12 cellular contexts compared by ENCODE assay signal in the genomic region with DNA sequence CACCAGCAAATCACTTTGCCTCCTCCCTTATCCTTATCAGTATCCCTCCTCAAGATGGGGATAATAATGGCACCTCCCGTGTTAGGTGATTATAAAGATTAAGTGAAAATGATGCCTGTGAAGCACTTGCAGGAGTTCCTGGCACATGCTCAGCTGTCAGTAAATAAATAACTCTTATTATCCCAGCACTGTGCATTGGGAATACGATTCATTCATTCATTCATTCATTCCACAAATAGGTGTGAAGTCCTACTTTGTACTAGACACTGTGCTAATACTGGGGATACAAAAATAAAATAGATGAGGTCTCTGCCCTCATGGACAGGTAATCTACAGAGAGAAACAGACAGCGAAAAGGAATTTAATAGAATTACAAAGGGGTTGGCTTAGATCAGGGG. TPM values are rescaled to one million over a fixed set of nuclear protein-coding genes. Genes with fewer than 3 reads are reported as not detected.
A peak's percentile ranks its signal among the peaks of the same experiment; 100 is the strongest.
DNase-seq lines count a peak whose midpoint lies in the region; ATAC-seq and TF ChIP-seq lines count a peak whose summit lies in the region.
"Had no signal": no experiment of that assay in that cellular context is flagged by ENCODE, and none has a peak within 500 bp of the region (broad histone marks: within the 10 kb centered on the region; RNA-seq: fewer than 3 reads in every experiment).

No MANE protein-coding gene starts in this region.

- no peaks in the 10 kb centered on the region for H3K36me3 ChIP-seq in neural progenitor cell
- H3K36me3 ChIP-seq: cardiac muscle cell had no signal

- no peaks in the 10 kb centered on the region for H3K9me3 ChIP-seq in neural progenitor cell (ENCODE audit: low read depth)

- H3K27ac Mint-ChIP-seq in Calu3 (ENCODE audit: unreplicated experiment) (peak overlapping the region; percentile 7), IgD-negative memory B cell (no peak overlapping the region), chondrocyte (ENCODE audit: unreplicated experiment) (no peak overlapping the region), neural progenitor cell (no peak overlapping the region)

- no peak for ATAC-seq in HG03280 (IDR thresholded peaks at IDR 0.05; ENCODE audit: unreplicated experiment)

- peaks cover 19% of the 10 kb centered on the region for H3K4me1 ChIP-seq in neural progenitor cell

- H3K4me2 ChIP-seq in neural progenitor cell, result peak overlapping the region; percentile 93

- H3K9ac ChIP-seq in neural progenitor cell, result no peak overlapping the region

- no peak for TF ChIP-seq CTCF in Calu3 (IDR thresholded peaks at IDR 0.05; ENCODE audit: unreplicated experiment)
- no peak for TF ChIP-seq CTCF in chondrocyte (IDR thresholded peaks at IDR 0.05)
- no peak for TF ChIP-seq CTCF in neural progenitor cell (IDR thresholded peaks at IDR 0.05)

- peak overlapping the region; percentile 91 for H3K4me3 Mint-ChIP-seq in Calu3 (ENCODE audit: low read depth, unreplicated experiment)
- peak overlapping the region; percentile 80 to 95 (median 86) for H3K4me3 Mint-ChIP-seq in IgD-negative memory B cell
- H3K4me3 Mint-ChIP-seq in chondrocyte (ENCODE audit: unreplicated experiment), result peak overlapping the region; percentile 95
- H3K4me3 Mint-ChIP-seq in neural progenitor cell, result peak overlapping the region; percentile 95

- H3K4me3 ChIP-seq in neural progenitor cell, result peak overlapping the region; percentile 78

- intact Hi-C loops in Calu3 (cut with micrococcal nuclease; ENCODE audit: unreplicated experiment), result no loop called here

- H3K79me2 ChIP-seq in neural progenitor cell (ENCODE audit: low read depth), result peaks cover 18% of the 10 kb centered on the region

- H4K20me1 ChIP-seq in neural progenitor cell (ENCODE audit: low read depth), result peaks cover 35% of the 10 kb centered on the region

- CTCF ChIA-PET in Calu3 (lab: Charles Lee), result no interaction called here

- DNase-seq in Calu3, result no peak
- no peak for DNase-seq in chondrocyte (ENCODE audit: low spot score)
- no peak for DNase-seq in neural progenitor cell (ENCODE audit: low spot score)
- DNase-seq in retina, result no peak
- DNase-seq in putamen (ENCODE audit: low spot score), result no peak
- DNase-seq: activated CD4-positive, CD25-positive, alpha-beta regulatory T cell treated with anti-CD3 and anti-CD28 coated beads, Interleukin-2, amount 50 U/mL, for 72 hours; GDM1; midbrain; NCI-H1694 treated with DMSO at 0.1 percent for 48 hours had no signal

- BruUV-seq in Calu3 (replicated peaks; lab: Mats Ljungman, UMichigan), result TSS peak; percentile 39

- H3K4me1 Mint-ChIP-seq in Calu3 (ENCODE audit: low read depth, unreplicated experiment), result peaks cover 21% of the 10 kb centered on the region
- peaks cover 14 to 17% (median 16%) of the 10 kb centered on the region in 3 donors for H3K4me1 Mint-ChIP-seq in IgD-negative memory B cell
- peaks cover 39% of the 10 kb centered on the region for H3K4me1 Mint-ChIP-seq in chondrocyte (ENCODE audit: low read depth)
- peaks cover 35% of the 10 kb centered on the region for H3K4me1 Mint-ChIP-seq in neural progenitor cell

- H3K27me3 ChIP-seq in neural progenitor cell, result peaks cover 28% of the 10 kb centered on the region
- H3K27me3 ChIP-seq: cardiac muscle cell had no signal

- H3K9me3 Mint-ChIP-seq in Calu3 (ENCODE audit: low read depth, unreplicated experiment) (no peaks in the 10 kb centered on the region), IgD-negative memory B cell (no peaks in the 10 kb centered on the region), chondrocyte (ENCODE audit: low read depth) (no peaks in the 10 kb centered on the region), neural progenitor cell (no peaks in the 10 kb centered on the region)

- H3K36me3 Mint-ChIP-seq in Calu3 (ENCODE audit: insufficient read depth, unreplicated experiment), result peaks cover 40% of the 10 kb centered on the region
- H3K36me3 Mint-ChIP-seq in IgD-negative memory B cell, result no peaks in the 10 kb centered on the region
- H3K36me3 Mint-ChIP-seq in chondrocyte (ENCODE audit: low read depth), result peaks cover 5% of the 10 kb centered on the region
- peaks cover 5% of the 10 kb centered on the region for H3K36me3 Mint-ChIP-seq in neural progenitor cell

- no peak overlapping the region for H3K27ac ChIP-seq in neural progenitor cell
- H3K27ac ChIP-seq: cardiac muscle cell had no signal

- no peaks in the 10 kb centered on the region for H3F3A ChIP-seq in neural progenitor cell (ENCODE audit: low read depth)

- H3K27me3 Mint-ChIP-seq in Calu3 (ENCODE audit: unreplicated experiment) (no peaks in the 10 kb centered on the region), IgD-negative memory B cell (no peaks in the 10 kb centered on the region), chondrocyte (ENCODE audit: low read depth) (no peaks in the 10 kb centered on the region), neural progenitor cell (ENCODE audit: insufficient read depth, low read depth) (peaks cover 8% of the 10 kb centered on the region)

- H2AFZ ChIP-seq in neural progenitor cell (replicated peaks), result no peak overlapping the region

RNA-seq across cellular contexts. Expression of a gene that starts 2.0 kb away (rescaled TPM):
- total RNA-seq in Calu3 (2022), result 44.3 and 49.3 TPM in 2 replicates
- 13.9 TPM for polyA plus RNA-seq in IgD-negative memory B cell
- 33.5 to 34.1 TPM (median 33.7 TPM) in 3 replicates for total RNA-seq in chondrocyte
- total RNA-seq in neural progenitor cell (ENCODE audit: low replicate concordance), result 12.2 and 33.0 TPM in 2 replicates

RNA-seq across cellular contexts. Expression of a gene that starts 25.1 kb away (rescaled TPM):
- total RNA-seq in Calu3 (2022) (79.0 and 84.0 TPM in 2 replicates), chondrocyte (48.7 to 61.4 TPM (median 49.8 TPM) in 3 replicates), neural progenitor cell (ENCODE audit: low replicate concordance) (39.1 and 50.4 TPM in 2 replicates)
- polyA plus RNA-seq in IgD-negative memory B cell, result 62.5 TPM

RNA-seq across cellular contexts. Expression of a gene that starts 25.1 kb away (rescaled TPM):
- total RNA-seq in Calu3 (2022), result 32.6 and 33.5 TPM in 2 replicates
- polyA plus RNA-seq in IgD-negative memory B cell, result not detected
- total RNA-seq in chondrocyte, result 1.9 to 6.8 TPM (median 2.5 TPM) in 3 replicates
- 26.6 and 31.3 TPM in 2 replicates for total RNA-seq in neural progenitor cell (ENCODE audit: low replicate concordance)

RNA-seq across cellular contexts. Expression of a gene that starts 49.4 kb away (rescaled TPM):
- total RNA-seq in Calu3 (2022) (205 and 212 TPM in 2 replicates), chondrocyte (144 to 162 TPM (median 148 TPM) in 3 replicates), neural progenitor cell (ENCODE audit: low replicate concordance) (57.0 and 63.8 TPM in 2 replicates)
- 22.6 TPM for polyA plus RNA-seq in IgD-negative memory B cell
